In the genomic region with DNA sequence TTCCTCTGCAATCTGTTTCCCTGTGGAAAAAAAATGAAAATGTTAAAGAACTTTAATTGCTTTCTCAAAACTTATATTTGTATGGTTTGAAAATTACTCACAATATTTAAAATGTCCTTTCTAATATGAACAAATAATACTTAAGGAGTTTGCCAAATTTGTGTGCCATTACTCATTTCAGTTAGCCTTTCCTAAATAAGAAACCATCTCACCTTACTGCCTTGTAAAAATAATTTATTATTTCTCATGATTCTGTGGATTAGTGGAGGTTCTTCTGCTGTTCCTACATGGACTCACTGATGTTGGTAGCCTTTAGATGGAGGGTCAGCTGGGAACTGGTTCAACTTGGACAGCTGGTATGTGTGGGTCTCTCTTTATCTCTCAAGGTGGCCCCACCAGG, we compare ENCODE assay signal across 32 cellular contexts.
"Had no signal": no experiment of that assay in that cellular context is flagged by ENCODE, and none has a peak within 500 bp of the region (broad histone marks: within the 10 kb centered on the region; RNA-seq: fewer than 3 reads in every experiment).

No MANE protein-coding gene starts in this region.

- DNase-seq: activated effector memory CD4-positive, alpha-beta T cell treated with anti-CD3 and anti-CD28 coated beads, Interleukin-2, amount 50 U/mL, for 16 hours; activated effector memory CD4-positive, alpha-beta T cell treated with Interleukin-2 at 50 U/mL for 16 hours; activated gamma-delta T cell; activated gamma-delta T cell treated with Interleukin-2 at 50 U/mL for 16 hours; activated naive CD4-positive, alpha-beta T cell; activated naive CD4-positive, alpha-beta T cell treated with anti-CD3 and anti-CD28 coated beads for 36 hours; activated naive CD4-positive, alpha-beta T cell treated with anti-CD3 and anti-CD28 coated beads, Interleukin-2, amount 10 ng/mL, durations not matched to agents 7 days and 5 days; activated naive CD4-positive, alpha-beta T cell treated with anti-CD3 and anti-CD28 coated beads, Interleukin-2, amount 50 U/mL, for 16 hours; activated naive CD4-positive, alpha-beta T cell treated with Interleukin-2 at 50 U/mL for 16 hours; activated naive CD8-positive, alpha-beta T cell treated with anti-CD3 and anti-CD28 coated beads for 36 hours; activated naive CD8-positive, alpha-beta T cell treated with anti-CD3 and anti-CD28 coated beads, Interleukin-2, amount 10 ng/mL, durations not matched to agents 7 days and 5 days; activated naive CD8-positive, alpha-beta T cell treated with anti-CD3 and anti-CD28 coated beads, Interleukin-2, amount 50 U/mL, for 24 hours; activated T-cell treated with anti-CD3 and anti-CD28 coated beads, Interleukin-2, amount 50 U/mL, for 4 hours; activated T-cell treated with anti-CD3 and anti-CD28 coated beads, Interleukin-2, amount 50 U/mL, for 48 hours; activated T-cell treated with anti-CD3 and anti-CD28 coated beads, Interleukin-2, amount 50 U/mL, for 72 hours; adrenal gland; amniotic stem cell; amygdala; anterior cingulate cortex; aorta; body of pancreas; brain microvascular endothelial cell; caudate nucleus; central memory CD4-positive, alpha-beta T cell; cerebellar nuclear complex had no signal

- H3K4me3 ChIP-seq: adrenal gland, ascending aorta, body of pancreas, breast epithelium, cardiac muscle cell had no signal

- H3K36me3 ChIP-seq: adrenal gland, ascending aorta, brain microvascular endothelial cell, breast epithelium, cardiac muscle cell had no signal

- ATAC-seq: activated naive CD4-positive, alpha-beta T cell treated with anti-CD3 and anti-CD28 coated beads, Interleukin-2, amount 50 U/mL, for 72 hours; activated naive CD8-positive, alpha-beta T cell treated with anti-CD3 and anti-CD28 coated beads, Interleukin-2, amount 50 U/mL, for 24 hours; activated T-cell treated with anti-CD3 and anti-CD28 coated beads, Interleukin-2, amount 50 U/mL, for 4 hours; activated T-cell treated with anti-CD3 and anti-CD28 coated beads, Interleukin-2, amount 50 U/mL, for 72 hours; activated T-helper 17 cell treated with anti-CD3 and anti-CD28 coated beads, Interleukin-2, amount 50 U/mL, for 72 hours; body of pancreas had no signal

- H3K27ac ChIP-seq: adrenal gland, ascending aorta, body of pancreas, brain microvascular endothelial cell, breast epithelium, cardiac muscle cell had no signal

- FAIRE-seq: astrocyte, bronchial epithelial cell had no signal

- H3K27me3 ChIP-seq: adrenal gland, ascending aorta, body of pancreas, brain microvascular endothelial cell, breast epithelium, cardiac muscle cell had no signal

- H3K9me3 ChIP-seq: adrenal gland, ascending aorta, body of pancreas, breast epithelium had no signal

- H3K4me1 ChIP-seq: adrenal gland, ascending aorta, body of pancreas, breast epithelium had no signal
